15 cellular contexts compared by ENCODE assay signal in the genomic region with DNA sequence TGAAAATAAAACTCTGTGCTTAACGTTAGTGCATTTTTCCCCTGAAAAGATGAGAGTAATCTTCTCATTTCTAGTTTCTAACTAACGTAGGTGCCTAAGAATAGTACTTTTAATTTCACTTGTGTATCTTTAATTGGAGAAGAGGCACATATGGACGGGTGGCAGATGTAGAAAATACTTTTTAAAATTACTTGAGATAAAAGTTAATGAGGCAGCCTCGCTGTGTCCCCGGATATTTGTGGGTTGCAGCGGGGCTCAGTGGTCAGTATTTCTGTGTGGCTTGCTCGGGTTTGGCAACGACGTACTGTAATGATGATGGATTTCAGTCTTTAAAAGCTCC. TPM values are rescaled to one million over a fixed set of nuclear protein-coding genes. Genes with fewer than 3 reads are reported as not detected.
DNase-seq lines count a peak whose midpoint lies in the region; ATAC-seq and TF ChIP-seq lines count a peak whose summit lies in the region.
"Had no signal": no experiment of that assay in that cellular context is flagged by ENCODE, and none has a peak within 500 bp of the region (broad histone marks: within the 10 kb centered on the region; RNA-seq: fewer than 3 reads in every experiment).

No MANE protein-coding gene starts in this region.

- H3K27me3 Mint-ChIP-seq in Caco-2 (ENCODE audit: insufficient read depth, unreplicated experiment) (no peaks in the 10 kb centered on the region), progenitor cell of endocrine pancreas (no peaks in the 10 kb centered on the region)

- H3K4me3 ChIP-seq in Caco-2 (ENCODE audit: low read depth, low read length) (no peak overlapping the region), astrocyte of the cerebellum (ENCODE audit: low read depth, low read length) (peak overlapping the region; percentile 38), hepatocyte (peak overlapping the region; percentile 25)

- DNase-seq in Caco-2 = no peak
- DNase-seq in astrocyte of the cerebellum (ENCODE audit: low read depth) = no peak
- no peak for DNase-seq in hepatocyte (ENCODE audit: low spot score)
- no peak for DNase-seq in progenitor cell of endocrine pancreas (ENCODE audit: low spot score, unreplicated experiment)
- no peak for DNase-seq in stimulated activated naive CD8-positive, alpha-beta T cell treated with anti-CD3 and anti-CD28 coated beads, Interleukin-15, Interleukin-2, amounts not matched to agents 100 U/mL and 50 U/mL, for 24 hours
- DNase-seq in activated CD4-positive, CD25-positive, alpha-beta regulatory T cell (lab: John Stamatoyannopoulos, UW) = no peak
- no peak for DNase-seq in activated CD4-positive, alpha-beta T cell treated with anti-CD3 and anti-CD28 coated beads, Interleukin-2, amount 50 U/mL, for 4 hours
- DNase-seq: activated gamma-delta T cell treated with Interleukin-2 at 50 U/mL for 16 hours; cerebellar nuclear complex; esophagus squamous epithelium; naive thymus-derived CD4-positive, alpha-beta T cell; NCI-H1694 treated with DMSO at 0.1 percent for 48 hours; NCI-H526 treated with DMSO at 0.1 percent for 48 hours; SHP77 treated with DMSO at 0.1 percent for 48 hours had no signal

- POLR2A ChIA-PET in Caco-2 (lab: Charles Lee) = no interaction called here

- ATAC-seq in stimulated activated naive CD8-positive, alpha-beta T cell treated with anti-CD3 and anti-CD28 coated beads, Interleukin-15, Interleukin-2, amounts not matched to agents 100 U/mL and 50 U/mL, for 24 hours = no peak
- ATAC-seq in GM19023 (IDR thresholded peaks at IDR 0.05; ENCODE audit: unreplicated experiment) = no peak
- ATAC-seq: naive thymus-derived CD4-positive, alpha-beta T cell had no signal

- peak overlapping the region; percentile 59 for H3K4me3 Mint-ChIP-seq in Caco-2 (ENCODE audit: unreplicated experiment)
- peak overlapping the region; percentile 82 for H3K4me3 Mint-ChIP-seq in progenitor cell of endocrine pancreas (ENCODE audit: low read depth)
- H3K4me3 Mint-ChIP-seq: naive thymus-derived CD4-positive, alpha-beta T cell had no signal

- peaks cover 20% of the 10 kb centered on the region for H3K4me1 Mint-ChIP-seq in Caco-2 (ENCODE audit: low read depth, unreplicated experiment)
- peaks cover 61% of the 10 kb centered on the region for H3K4me1 Mint-ChIP-seq in progenitor cell of endocrine pancreas (ENCODE audit: low read depth)
- H3K4me1 Mint-ChIP-seq: naive thymus-derived CD4-positive, alpha-beta T cell had no signal

- intact Hi-C loops in Caco-2 (cut with micrococcal nuclease; ENCODE audit: unreplicated experiment) = no loop called here

- 15% methylated on average over 9 of the region's 9 CpGs for WGBS in hepatocyte (ENCODE audit: low lambda C conversion rate, missing lambda C conversion rate)

- no peak overlapping the region for H2AFZ ChIP-seq in hepatocyte

- H3K9me2 ChIP-seq in hepatocyte (replicated peaks; ENCODE audit: insufficient read depth) = no peaks in the 10 kb centered on the region

- peak overlapping the region; percentile 100 for H3K27ac ChIP-seq in hepatocyte
- H3K27ac ChIP-seq: esophagus squamous epithelium had no signal

- TF ChIP-seq CTCF in Caco-2 (IDR thresholded peaks at IDR 0.05; ENCODE audit: insufficient read depth in 1 of 2, low read depth in 1 of 2, low read length in 1 of 2, severe bottlenecking in 1 of 2, unreplicated experiment in 1 of 2) (no peak), astrocyte of the cerebellum (IDR thresholded peaks at IDR 0.05; ENCODE audit: low read depth, low read length, missing control alignments) (no peak), hepatocyte (IDR thresholded peaks at IDR 0.05; ENCODE audit: poor library complexity) (no peak), progenitor cell of endocrine pancreas (IDR thresholded peaks at IDR 0.05; ENCODE audit: unreplicated experiment) (no peak)

- CTCF ChIA-PET in Caco-2 (lab: Charles Lee) = no interaction called here

- H3K27me3 ChIP-seq in Caco-2 (replicated peaks; ENCODE audit: control insufficient read depth, insufficient read depth, low read length) (no peaks in the 10 kb centered on the region), hepatocyte (no peaks in the 10 kb centered on the region)

- H3K27ac Mint-ChIP-seq in Caco-2 (ENCODE audit: unreplicated experiment) = no peak overlapping the region
- H3K27ac Mint-ChIP-seq in progenitor cell of endocrine pancreas = peak overlapping the region; percentile 87
- H3K27ac Mint-ChIP-seq: naive thymus-derived CD4-positive, alpha-beta T cell had no signal

- no TSS peak for BruUV-seq in Caco-2 (replicated peaks; lab: Mats Ljungman, UMichigan)

- H4K20me1 ChIP-seq in hepatocyte (ENCODE audit: insufficient read depth, poor library complexity, severe bottlenecking) = peaks cover 59% of the 10 kb centered on the region

- in situ Hi-C loops in astrocyte of the cerebellum (cut with HindIII; ENCODE audit: low sequenced_read_pairs) = no loop called here

- H3K36me3 Mint-ChIP-seq in Caco-2 (ENCODE audit: insufficient read depth, unreplicated experiment) (peaks cover 94% of the 10 kb centered on the region), progenitor cell of endocrine pancreas (ENCODE audit: insufficient read depth) (peaks cover 55% of the 10 kb centered on the region)
- H3K36me3 Mint-ChIP-seq: naive thymus-derived CD4-positive, alpha-beta T cell had no signal

- H3K9me3 Mint-ChIP-seq in Caco-2 (ENCODE audit: unreplicated experiment) (no peaks in the 10 kb centered on the region), progenitor cell of endocrine pancreas (ENCODE audit: low read depth) (no peaks in the 10 kb centered on the region)

- peak overlapping the region; percentile 84 for H3K4me2 ChIP-seq in hepatocyte

- H3K4me1 ChIP-seq in Caco-2 (peaks cover 58% of the 10 kb centered on the region), hepatocyte (ENCODE audit: insufficient read depth) (peaks cover 15% of the 10 kb centered on the region)

- H3K36me3 ChIP-seq in Caco-2 (ENCODE audit: control insufficient read depth, insufficient read depth, low read length) (peaks cover 17% of the 10 kb centered on the region), hepatocyte (replicated peaks; ENCODE audit: insufficient read depth, low read depth) (no peaks in the 10 kb centered on the region)
- H3K36me3 ChIP-seq: esophagus squamous epithelium had no signal

- H3K79me2 ChIP-seq in hepatocyte = peaks cover 92% of the 10 kb centered on the region

- H3K9me3 ChIP-seq in Caco-2 = no peaks in the 10 kb centered on the region
- no peaks in the 10 kb centered on the region for H3K9me3 ChIP-seq in hepatocyte (ENCODE audit: low read depth)
- H3K9me3 ChIP-seq: esophagus squamous epithelium had no signal

RNA-seq across cellular contexts. Expression of a gene that starts 6.9 kb away (rescaled TPM):
- total RNA-seq in Caco-2 (2022) (124 and 136 TPM in 2 replicates), hepatocyte (122 and 125 TPM in 2 replicates), progenitor cell of endocrine pancreas (112 and 114 TPM in 2 replicates)
- polyA plus RNA-seq in hepatocyte = 116 and 128 TPM in 2 replicates
- polyA plus RNA-seq: naive thymus-derived CD4-positive, alpha-beta T cell had no signal
